8 cellular contexts compared by ENCODE assay signal in the genomic region with DNA sequence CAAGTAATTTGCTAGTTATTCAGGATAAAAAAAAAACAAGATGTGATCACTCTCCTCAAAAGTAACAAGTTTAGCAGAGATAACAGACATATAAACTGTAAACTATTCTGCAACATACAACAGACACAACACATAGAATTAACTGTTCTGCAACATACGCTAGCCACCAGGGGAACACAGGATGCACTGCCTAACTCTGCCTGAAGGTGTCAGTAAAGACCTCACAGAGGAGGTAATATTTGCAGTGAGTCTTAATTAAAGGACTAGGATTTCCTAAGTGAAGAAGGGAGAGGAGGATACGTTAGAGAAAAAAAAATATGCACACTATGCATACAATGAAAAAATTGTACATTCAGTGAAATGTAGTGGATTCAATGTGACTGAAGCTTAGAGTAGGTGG.
DNase-seq lines count a peak whose midpoint lies in the region; ATAC-seq and TF ChIP-seq lines count a peak whose summit lies in the region.
"Not testable (repeated sequence)": the region's sequence is repeated elsewhere in the genome, so short reads cannot be mapped to it uniquely, and the experiment has no call there.

No MANE protein-coding gene starts in this region.

- ATAC-seq in GM19043 (IDR thresholded peaks at IDR 0.05; ENCODE audit: low read depth, unreplicated experiment) (peak; percentile 92), HG03039 (IDR thresholded peaks at IDR 0.05; ENCODE audit: unreplicated experiment) (peak; percentile 83)

- H3K4me3 ChIP-seq in AG04449 (ENCODE audit: low read depth, low read length); endodermal cell (ENCODE audit: low read length): not testable (repeated sequence)

- CTCF ChIA-PET in AG04449 (lab: Yijun Ruan, JAX): not testable (repeated sequence)

- 57% methylated on average over 1 of the region's 2 CpGs; no CpG with 5 or more reads in 1 of the 2 experiments for WGBS in endodermal cell (ENCODE audit: insufficient coverage in 1 of 2, insufficient read length in 1 of 2), 2 experiments

- H3K9ac ChIP-seq in endodermal cell (ENCODE audit: extremely low read depth, low read length, poor library complexity, severe bottlenecking): not testable (repeated sequence)

- not testable (repeated sequence) for DNase-seq in AG04449 (ENCODE audit: low read depth, low spot score); endodermal cell
- DNase-seq in T follicular helper cell (ENCODE audit: low read depth) (peak; percentile 87), mucosa of gallbladder (ENCODE audit: low spot score) (peak; percentile 82)
- DNase-seq in activated T-cell treated with anti-CD3 and anti-CD28 coated beads, Interleukin-2, amount 50 U/mL, for 48 hours: peak; percentile 89 to 91
- peak; percentile 43 to 85 (median 66) for DNase-seq in stimulated activated CD4-positive, alpha-beta T cell treated with anti-CD3 and anti-CD28 coated beads, TNF-alpha, amount 100 ng/mL, for 24 hours (ENCODE audit: low read depth in 3 of 3)

- H3K27me3 Mint-ChIP-seq in endodermal cell (ENCODE audit: insufficient read depth): not testable (repeated sequence)

- TF ChIP-seq CTCF in AG04449 (IDR thresholded peaks at IDR 0.05; ENCODE audit: insufficient read depth, low read length, missing control alignments) (peak; percentile 24), endodermal cell (conservative IDR thresholded peaks at IDR 0.05) (peak; percentile 67)

- H3K9me3 ChIP-seq in endodermal cell (ENCODE audit: control insufficient read depth, low read length): not testable (repeated sequence)

- not testable (repeated sequence) for H3K4me1 Mint-ChIP-seq in endodermal cell

- H3K27ac ChIP-seq in endodermal cell (ENCODE audit: low read depth, low read length): not testable (repeated sequence)

- not testable (repeated sequence) for H3K36me3 Mint-ChIP-seq in endodermal cell (ENCODE audit: low read depth)

- not testable (repeated sequence) for H3K4me1 ChIP-seq in endodermal cell (ENCODE audit: control insufficient read depth, insufficient read depth, low read length)

- not testable (repeated sequence) for H3K4me3 Mint-ChIP-seq in endodermal cell

- H3K9me3 Mint-ChIP-seq in endodermal cell: not testable (repeated sequence)

- POLR2A ChIA-PET in AG04449 (lab: Yijun Ruan, JAX): not testable (repeated sequence)

- H3K36me3 ChIP-seq in endodermal cell (ENCODE audit: control insufficient read depth, insufficient read depth, low read length): not testable (repeated sequence)

- H3K27me3 ChIP-seq in endodermal cell (ENCODE audit: control insufficient read depth, insufficient read depth, low read length, poor library complexity, severe bottlenecking): not testable (repeated sequence)

- H3K27ac Mint-ChIP-seq in endodermal cell: not testable (repeated sequence)
